ENCODE assay signal across 15 cellular contexts in genomic region chr12:24921251-24922038, GRCh38. TPM values are rescaled to one million over a fixed set of nuclear protein-coding genes. Genes with fewer than 3 reads are reported as not detected.
DNase-seq lines count a peak whose midpoint lies in the region; ATAC-seq and TF ChIP-seq lines count a peak whose summit lies in the region.
"Had no signal": no experiment of that assay in that cellular context is flagged by ENCODE, and none has a peak within 500 bp of the region (broad histone marks: within the 10 kb centered on the region; RNA-seq: fewer than 3 reads in every experiment).

No MANE protein-coding gene starts in this region.

- H3K4me2 ChIP-seq in PC-9: 0 out of 2 replicates have a peak overlapping the region, but pooled peaks have one; percentile 8

- H3K4me3 ChIP-seq in PC-9: no peak overlapping the region
- H3K4me3 ChIP-seq: heart left ventricle, lung, uterus had no signal

- H3K4me3 Mint-ChIP-seq in dendritic cell treated with granulocyte-macrophage colony-stimulating factor and Interleukin-4, amounts not matched to agents 40 ng/mL and 50 ng/mL, for 4 days: no peak overlapping the region
- no peak overlapping the region for H3K4me3 Mint-ChIP-seq in nephron progenitor cell

- no peak for TF ChIP-seq CTCF in PC-9 (conservative IDR thresholded peaks at IDR 0.05)
- TF ChIP-seq CTCF in nephron progenitor cell (IDR thresholded peaks at IDR 0.05): no peak

- H3K27me3 Mint-ChIP-seq in dendritic cell treated with granulocyte-macrophage colony-stimulating factor and Interleukin-4, amounts not matched to agents 40 ng/mL and 50 ng/mL, for 4 days: no peaks in the 10 kb centered on the region
- H3K27me3 Mint-ChIP-seq in nephron progenitor cell (ENCODE audit: low read depth, poor library complexity): no peaks in the 10 kb centered on the region

- peak overlapping the region; percentile 33; the same call in 1 of the 2 replicates for H3K27ac ChIP-seq in PC-9
- H3K27ac ChIP-seq: heart left ventricle, parathyroid adenoma, uterus had no signal

- peak; percentile 7 to 11 for ATAC-seq in activated CD4-positive, CD25-positive, alpha-beta regulatory T cell treated with anti-CD3 and anti-CD28 coated beads, Interleukin-2, amount 50 U/mL, for 24 hours
- no peak for ATAC-seq in HG03354 (IDR thresholded peaks at IDR 0.05; ENCODE audit: poor library complexity, severe bottlenecking, unreplicated experiment)
- no peak for ATAC-seq in HG03025 (IDR thresholded peaks at IDR 0.05; ENCODE audit: low FRiP score, unreplicated experiment)
- ATAC-seq: heart left ventricle had no signal

- no peaks in the 10 kb centered on the region for H3K27me3 ChIP-seq in PC-9 (ENCODE audit: insufficient read depth, low read depth)
- H3K27me3 ChIP-seq: heart left ventricle, uterus had no signal

- H3K36me3 Mint-ChIP-seq in dendritic cell treated with granulocyte-macrophage colony-stimulating factor and Interleukin-4, amounts not matched to agents 40 ng/mL and 50 ng/mL, for 4 days (ENCODE audit: low read depth): no peaks in the 10 kb centered on the region
- peaks cover 86% of the 10 kb centered on the region for H3K36me3 Mint-ChIP-seq in nephron progenitor cell (ENCODE audit: low read depth)

- no peaks in the 10 kb centered on the region for H3K79me2 ChIP-seq in PC-9 (ENCODE audit: low read depth)
- H3K79me2 ChIP-seq: parathyroid adenoma had no signal

- H3F3A ChIP-seq in PC-9 (ENCODE audit: insufficient read depth, low read depth): no peaks in the 10 kb centered on the region

- POLR2A ChIA-PET in PC-9 (lab: Charles Lee; ENCODE audit: unreplicated experiment): interaction anchor here (0.6 to 0.9 kb wide), 2 partner anchors 25 to 68 kb away, joined by 4 read pairs; no protein-coding TSS in a partner anchor

- H2AFZ ChIP-seq in PC-9: no peak overlapping the region
- H2AFZ ChIP-seq: parathyroid adenoma had no signal

- H3K4me1 ChIP-seq in PC-9 (replicated peaks; ENCODE audit: insufficient read depth): 0 out of 2 replicates have a peak, but pooled peaks cover 4% of the 10 kb centered on the region
- H3K4me1 ChIP-seq: parathyroid adenoma, uterus had no signal

- H3K36me3 ChIP-seq in PC-9 (ENCODE audit: low read depth): no peaks in the 10 kb centered on the region
- H3K36me3 ChIP-seq: heart left ventricle, uterus had no signal

- H3K9me3 Mint-ChIP-seq in dendritic cell treated with granulocyte-macrophage colony-stimulating factor and Interleukin-4, amounts not matched to agents 40 ng/mL and 50 ng/mL, for 4 days: no peaks in the 10 kb centered on the region
- H3K9me3 Mint-ChIP-seq in nephron progenitor cell: peaks cover 35% of the 10 kb centered on the region

- CTCF ChIA-PET in PC-9 (lab: Charles Lee): interaction anchor here (0.6 kb wide), 2 partner anchors 25 to 634 kb away, joined by 3 to 16 read pairs; no protein-coding TSS in a partner anchor

- DNase-seq in activated CD4-positive, CD25-positive, alpha-beta regulatory T cell treated with anti-CD3 and anti-CD28 coated beads, Interleukin-2, amount 50 U/mL, for 72 hours: no peak
- DNase-seq in PC-9: peak in 1 of 2 experiments; percentile 37
- no peak for DNase-seq in nephron progenitor cell
- no peak for DNase-seq in NCI-H446 (lab: John Stamatoyannopoulos, UW)
- DNase-seq: activated CD4-positive, alpha-beta T cell treated with anti-CD3 and anti-CD28 coated beads for 48 hours; effector CD4-positive, alpha-beta T cell; heart left ventricle; KG1; uterus had no signal

- H3K27ac Mint-ChIP-seq in dendritic cell treated with granulocyte-macrophage colony-stimulating factor and Interleukin-4, amounts not matched to agents 40 ng/mL and 50 ng/mL, for 4 days: peak overlapping the region; percentile 34
- H3K27ac Mint-ChIP-seq in nephron progenitor cell: peak overlapping the region; percentile 46

- no peaks in the 10 kb centered on the region for H3K9me2 ChIP-seq in PC-9 (ENCODE audit: insufficient read depth)

- intact Hi-C loops in PC-9 (cut with micrococcal nuclease; ENCODE audit: unreplicated experiment): no loop called here
- intact Hi-C loops in dendritic cell treated with granulocyte-macrophage colony-stimulating factor and Interleukin-4, amounts not matched to agents 40 ng/mL and 50 ng/mL, for 4 days (cut with micrococcal nuclease): no loop called here

- peaks cover 16% of the 10 kb centered on the region for H3K4me1 Mint-ChIP-seq in dendritic cell treated with granulocyte-macrophage colony-stimulating factor and Interleukin-4, amounts not matched to agents 40 ng/mL and 50 ng/mL, for 4 days (ENCODE audit: low read depth)
- no peaks in the 10 kb centered on the region for H3K4me1 Mint-ChIP-seq in nephron progenitor cell

- no TSS peak for BruUV-seq in PC-9 (replicated peaks; lab: Mats Ljungman, UMichigan)

- H3K9me3 ChIP-seq in PC-9 (ENCODE audit: insufficient read depth, low read depth): no peaks in the 10 kb centered on the region
- H3K9me3 ChIP-seq: heart left ventricle, uterus had no signal

- no peaks in the 10 kb centered on the region for H4K20me1 ChIP-seq in PC-9 (ENCODE audit: insufficient read depth)

RNA-seq across cellular contexts. Expression of gene BCAT1, which starts 27.5 kb away (rescaled TPM):
- total RNA-seq in PC-9 (2021): 75.4 and 78.6 TPM in 2 replicates

Comparison
In these comparisons a context has a peak if more than half of its experiments do, and no peak if none do; other contexts are left out.
1. ATAC-seq: peak in activated CD4-positive, CD25-positive, alpha-beta regulatory T cell treated with anti-CD3 and anti-CD28 coated beads, Interleukin-2, amount 50 U/mL, for 24 hours (2 of 2); none in HG03354 (single experiment) and HG03025 (single experiment).